Comparison of ENCODE assay signal across 19 cellular contexts in the genomic region with DNA sequence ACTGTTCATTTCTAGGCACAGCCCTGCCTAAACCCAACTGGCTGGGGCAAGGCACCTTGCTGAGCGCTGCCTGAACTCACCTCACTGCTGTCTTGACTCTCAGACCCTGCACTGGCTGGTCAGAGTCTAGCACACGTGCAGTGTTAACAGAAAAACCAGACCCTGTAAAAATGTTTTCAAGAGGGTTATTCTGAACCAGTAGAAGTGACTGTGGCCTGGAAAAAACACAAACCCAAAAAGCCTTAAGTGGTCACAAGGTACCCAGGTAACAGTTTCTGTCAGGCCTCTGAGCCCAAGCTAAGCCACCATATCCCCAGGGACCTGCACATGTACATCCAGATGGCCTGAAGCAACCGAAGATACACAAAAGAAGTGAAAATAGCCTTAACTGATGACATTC. TPM values are rescaled to one million over a fixed set of nuclear protein-coding genes. Genes with fewer than 3 reads are reported as not detected.
A peak's percentile ranks its signal among the peaks of the same experiment; 100 is the strongest.
DNase-seq lines count a peak whose midpoint lies in the region; ATAC-seq, FAIRE-seq and TF ChIP-seq lines count a peak whose summit lies in the region.
"Had no signal": no experiment of that assay in that cellular context is flagged by ENCODE, and none has a peak within 500 bp of the region (broad histone marks: within the 10 kb centered on the region; RNA-seq: fewer than 3 reads in every experiment).

No MANE protein-coding gene starts in this region.

- ATAC-seq in GM18508 (IDR thresholded peaks at IDR 0.05; ENCODE audit: insufficient read depth, unreplicated experiment), result peak; percentile 53
- ATAC-seq in GM21723 (IDR thresholded peaks at IDR 0.05; ENCODE audit: unreplicated experiment), result peak; percentile 52
- peak; percentile 84 for ATAC-seq in HG03354 (IDR thresholded peaks at IDR 0.05; ENCODE audit: poor library complexity, severe bottlenecking, unreplicated experiment)
- ATAC-seq in GM12878, result peak; percentile 89
- ATAC-seq: heart right ventricle had no signal

- peak overlapping the region; percentile 54; the same call in 1 of the 2 replicates for H3K4me2 ChIP-seq in GM12878 (ENCODE audit: control insufficient read depth, insufficient read depth)

- no peaks in the 10 kb centered on the region for H3K36me3 ChIP-seq in GM12878 (ENCODE audit: control insufficient read depth in 2 of 2, insufficient read depth in 2 of 2, low read length in 1 of 2)
- H3K36me3 ChIP-seq: adrenal gland, heart right ventricle had no signal

- H3K27ac ChIP-seq in GM12878 (ENCODE audit: control insufficient read depth, insufficient read depth), result no peak overlapping the region
- H3K27ac ChIP-seq: adrenal gland, epithelial cell of prostate had no signal

- H3K9me3 ChIP-seq in GM12878 (replicated peaks; ENCODE audit: control insufficient read depth, insufficient read depth, low read length), result peaks cover 4% of the 10 kb centered on the region; the same call in 2 of the 3 replicates
- H3K9me3 ChIP-seq: adrenal gland had no signal

- no TSS peak for BruUV-seq in GM12878 (replicated peaks; lab: Mats Ljungman, UMichigan)

- H3K79me2 ChIP-seq in GM12878 (ENCODE audit: control insufficient read depth, insufficient read depth, low read length), result peaks cover 3% of the 10 kb centered on the region

- CTCF ChIA-PET in GM12878 (lab: Yijun Ruan, JAX), result no interaction called here

- H3K4me3 ChIP-seq in GM12878, result no peak overlapping the region
- H3K4me3 ChIP-seq: adrenal gland, heart right ventricle had no signal

- RAD21 ChIA-PET in GM12878 (lab: Charles Lee; ENCODE audit: unreplicated experiment), result no interaction called here

- peaks cover 12% of the 10 kb centered on the region for H3K4me1 ChIP-seq in GM12878 (ENCODE audit: control insufficient read depth, insufficient read depth, low read length)

- FAIRE-seq in GM12878 (lab: Jason Lieb, UNC), result no peak
- FAIRE-seq: RCC 7860, urothelium cell line had no signal

- DNase-seq in GM12878 (ENCODE audit: low read depth, low spot score) (peak; percentile 56), HK-2 (ENCODE audit: unreplicated experiment) (no peak), pons (ENCODE audit: low spot score) (no peak)
- no peak for DNase-seq in stimulated activated CD4-positive, alpha-beta T cell treated with anti-CD3 and anti-CD28 coated beads, Interleukin-15, amount 100 ng/mL, for 24 hours
- DNase-seq in stimulated activated CD4-positive, alpha-beta T cell treated with anti-CD3 and anti-CD28 coated beads, Interleukin-4, amount 100 ng/mL, for 1 hour, result no peak
- DNase-seq: activated T-cell treated with anti-CD3 and anti-CD28 coated beads for 4 hours; adrenal gland; DMS53; heart right ventricle; NCI-H1105 treated with DMSO at 0.1 percent for 48 hours; NCI-H510A; stimulated activated CD4-positive, alpha-beta T cell treated with anti-CD3 and anti-CD28 coated beads, Interleukin-2, amount 100 ng/mL, for 24 hours had no signal

- intact Hi-C loops in GM12878 (cut with micrococcal nuclease; ENCODE audit: unreplicated experiment), result no loop called here

- H3K9ac ChIP-seq in GM12878 (ENCODE audit: control insufficient read depth, insufficient read depth, low read length), result no peak overlapping the region

- POLR2A ChIA-PET in GM12878 (lab: Charles Lee), result no interaction called here

- in situ Hi-C loops in GM12878 (cut with MboI), result no loop called here

- H3K27me3 ChIP-seq in GM12878 (replicated peaks in 1 of 2; ENCODE audit: control insufficient read depth in 2 of 2, insufficient read depth in 2 of 2, low read length in 1 of 2), result no peaks in the 10 kb centered on the region
- H3K27me3 ChIP-seq: adrenal gland, heart right ventricle had no signal

- TF ChIP-seq RAD21 in GM12878 (IDR thresholded peaks at IDR 0.05; ENCODE audit: insufficient read depth, low read depth, low read length), result no peak

- peak overlapping the region; percentile 46 for H2AFZ ChIP-seq in GM12878 (ENCODE audit: control insufficient read depth, low read depth, low read length)

- no peak for TF ChIP-seq EP300 in GM12878 (IDR thresholded peaks at IDR 0.05; ENCODE audit: borderline replicate concordance in 1 of 2, control insufficient read depth in 1 of 2, low read depth in 2 of 2, low read length in 2 of 2)

- WGBS in GM12878 (ENCODE audit: insufficient coverage, insufficient replicate concordance, low lambda C conversion rate, missing lambda C conversion rate), result 32% methylated on average over 3 of the region's 3 CpGs

- no peaks in the 10 kb centered on the region for H4K20me1 ChIP-seq in GM12878 (ENCODE audit: control insufficient read depth, insufficient read depth)

- SMC1A ChIA-PET in GM12878 (lab: Charles Lee; ENCODE audit: uncharacterized antibody, unreplicated experiment), result no interaction called here

- TF ChIP-seq POLR2A in GM12878 (IDR thresholded peaks at IDR 0.05; ENCODE audit: low read depth, low read length), result no peak

- TF ChIP-seq CTCF in GM12878 (IDR thresholded peaks at IDR 0.05 in 2 of 3, conservative IDR thresholded peaks at IDR 0.05 in 1 of 3; ENCODE audit: control insufficient read depth in 2 of 3, extremely low read depth in 1 of 3, insufficient read depth in 1 of 3, low read depth in 3 of 3, low read length in 3 of 3), result no peak

TF ChIP-seq in GM12878, 131 proteins besides CTCF, POLR2A, EP300 and RAD21 (continues in another document):
- TF ChIP-seq TCF12 (IDR thresholded peaks at IDR 0.05; ENCODE audit: low read depth, low read length) (0 out of 2 replicates have a peak, but pooled peaks have one; percentile 23), RAD51 (IDR thresholded peaks at IDR 0.05) (no peak), BHLHE40 (IDR thresholded peaks at IDR 0.05; ENCODE audit: borderline replicate concordance in 1 of 2, low read depth in 2 of 2, low read length in 1 of 2) (peak; percentile 85 to 91), MTA2 (IDR thresholded peaks at IDR 0.05; ENCODE audit: low read depth) (peak; percentile 32; the same call in 1 of the 2 replicates)

RNA-seq across cellular contexts. Expression of a gene that starts 6.1 kb away (rescaled TPM):
- 54.9 and 72.6 TPM in 2 replicates for total RNA-seq in GM12878 (2013; cell fraction: nucleolus; rRNA removed)
- total RNA-seq in GM12878 (2014; rRNA removed), result 93.1 and 100.0 TPM in 2 replicates
- total RNA-seq in GM12878 (2014; rRNA removed; fragmentation: Illumina TruSeq; extraction: Trizol), result 84.8 and 101 TPM in 2 replicates
- 113 and 114 TPM in 2 replicates for total RNA-seq in GM12878 (2021)
- 78.3 TPM for polyA plus RNA-seq in GM12878 (2011; ENCODE audit: low read depth)
- polyA plus RNA-seq in GM12878 (2011; rRNA removed), result 128 and 135 TPM in 2 replicates
- polyA plus RNA-seq in GM12878 (2011; cell fraction: cytosol; rRNA removed), result 99.2 and 109 TPM in 2 replicates
- polyA plus RNA-seq in GM12878 (2011; cell fraction: nucleus; rRNA removed), result 71.8 and 83.1 TPM in 2 replicates
- 83.2 and 93.8 TPM in 2 replicates for polyA plus RNA-seq in GM12878 (2012)
- 91.3 and 98.2 TPM in 2 replicates for polyA plus RNA-seq in GM12878 (2014; fragmentation: Illumina TruSeq; extraction: Trizol)
- 100 to 1,000 TPM in 1 of 2 experiments, 10 to 100 TPM in 1; 53.3 to 106 TPM for polyA plus RNA-seq in GM12878 (2014; fragmentation: Nextera tagmentation; extraction: Ambion mirVana)
- 91.5 and 93.4 TPM in 2 replicates for polyA plus RNA-seq in GM12878 (2014; rRNA removed)
- 100 to 1,000 TPM; 217 to 225 TPM for polyA plus RNA-seq in GM12878 (2016; fragmentation: Nextera tagmentation; extraction: Ambion mirVana)
- polyA minus RNA-seq in GM12878 (2011; rRNA and poly(A)+ RNA removed), result 71.4 and 81.0 TPM in 2 replicates
- 32.2 and 40.4 TPM in 2 replicates for polyA minus RNA-seq in GM12878 (2011; cell fraction: cytosol; rRNA and poly(A)+ RNA removed)
- 19.1 and 32.2 TPM in 2 replicates for polyA minus RNA-seq in GM12878 (2011; cell fraction: nucleus; rRNA and poly(A)+ RNA removed)

RNA-seq across cellular contexts. Expression of a gene that starts 16.8 kb away (rescaled TPM):
- 0.20 and 0.58 TPM in 2 replicates for total RNA-seq in GM12878 (2013; cell fraction: nucleolus; rRNA removed)
- total RNA-seq in GM12878 (2014; rRNA removed) (not detected in 2 replicates), GM12878 (2014; rRNA removed; fragmentation: Illumina TruSeq; extraction: Trizol) (not detected in 2 replicates), GM12878 (2021) (not detected in 2 replicates)
- polyA plus RNA-seq in GM12878 (2011; ENCODE audit: low read depth), result not detected
- polyA plus RNA-seq in GM12878 (2011; rRNA removed) (not detected in 2 replicates), GM12878 (2014; fragmentation: Illumina TruSeq; extraction: Trizol) (not detected in 2 replicates), GM12878 (2014; fragmentation: Nextera tagmentation; extraction: Ambion mirVana) (not detected), GM12878 (2014; rRNA removed) (not detected in 2 replicates), GM12878 (2016; fragmentation: Nextera tagmentation; extraction: Ambion mirVana) (under 1 TPM; 0.08 to 0.15 TPM)
- polyA plus RNA-seq in GM12878 (2011; cell fraction: cytosol; rRNA removed), result 0.06 TPM in 1 of 2 replicates, not detected in the other
- 0.03 and 0.13 TPM in 2 replicates for polyA plus RNA-seq in GM12878 (2011; cell fraction: nucleus; rRNA removed)
- 0.18 and 0.20 TPM in 2 replicates for polyA plus RNA-seq in GM12878 (2012)
- not detected in 2 replicates for polyA minus RNA-seq in GM12878 (2011; rRNA and poly(A)+ RNA removed)
- polyA minus RNA-seq in GM12878 (2011; cell fraction: cytosol; rRNA and poly(A)+ RNA removed), result not detected in 2 replicates
- not detected in 2 replicates for polyA minus RNA-seq in GM12878 (2011; cell fraction: nucleus; rRNA and poly(A)+ RNA removed)
- total RNA-seq: T-helper 1 cell treated with Interleukin-12 subunit alpha and Interleukin-12 subunit beta and Interleukin-4 antibody, amounts not matched to agents 30 ng/mL and 1 ng/mL, for 36 hours had no signal

RNA-seq across cellular contexts. Expression of a gene that starts 51.6 kb away (rescaled TPM):
- total RNA-seq in GM12878 (2013; cell fraction: nucleolus; rRNA removed), result 37.3 and 39.7 TPM in 2 replicates
- total RNA-seq in GM12878 (2014; rRNA removed) (5.6 and 6.5 TPM in 2 replicates), GM12878 (2014; rRNA removed; fragmentation: Illumina TruSeq; extraction: Trizol) (1.4 and 2.5 TPM in 2 replicates), GM12878 (2021) (10.5 and 11.2 TPM in 2 replicates)
- 2.4 TPM for polyA plus RNA-seq in GM12878 (2011; ENCODE audit: low read depth)
- polyA plus RNA-seq in GM12878 (2011; rRNA removed) (0.53 and 0.81 TPM in 2 replicates), GM12878 (2014; fragmentation: Illumina TruSeq; extraction: Trizol) (0.71 and 1.7 TPM in 2 replicates), GM12878 (2014; fragmentation: Nextera tagmentation; extraction: Ambion mirVana) (under 1 TPM; 0.18 to 0.40 TPM), GM12878 (2014; rRNA removed) (7.8 and 9.1 TPM in 2 replicates), GM12878 (2016; fragmentation: Nextera tagmentation; extraction: Ambion mirVana) (1 to 10 TPM; 7.3 to 8.3 TPM)
- polyA plus RNA-seq in GM12878 (2011; cell fraction: cytosol; rRNA removed), result 1.5 TPM in 2 replicates
- 11.8 and 15.6 TPM in 2 replicates for polyA plus RNA-seq in GM12878 (2011; cell fraction: nucleus; rRNA removed)
- 7.0 and 7.3 TPM in 2 replicates for polyA plus RNA-seq in GM12878 (2012)
- polyA minus RNA-seq in GM12878 (2011; rRNA and poly(A)+ RNA removed), result 0.44 and 0.93 TPM in 2 replicates
- 1.3 and 2.1 TPM in 2 replicates for polyA minus RNA-seq in GM12878 (2011; cell fraction: cytosol; rRNA and poly(A)+ RNA removed)
- 4.4 and 4.7 TPM in 2 replicates for polyA minus RNA-seq in GM12878 (2011; cell fraction: nucleus; rRNA and poly(A)+ RNA removed)
